8 cellular contexts compared by ENCODE assay signal in the genomic region with DNA sequence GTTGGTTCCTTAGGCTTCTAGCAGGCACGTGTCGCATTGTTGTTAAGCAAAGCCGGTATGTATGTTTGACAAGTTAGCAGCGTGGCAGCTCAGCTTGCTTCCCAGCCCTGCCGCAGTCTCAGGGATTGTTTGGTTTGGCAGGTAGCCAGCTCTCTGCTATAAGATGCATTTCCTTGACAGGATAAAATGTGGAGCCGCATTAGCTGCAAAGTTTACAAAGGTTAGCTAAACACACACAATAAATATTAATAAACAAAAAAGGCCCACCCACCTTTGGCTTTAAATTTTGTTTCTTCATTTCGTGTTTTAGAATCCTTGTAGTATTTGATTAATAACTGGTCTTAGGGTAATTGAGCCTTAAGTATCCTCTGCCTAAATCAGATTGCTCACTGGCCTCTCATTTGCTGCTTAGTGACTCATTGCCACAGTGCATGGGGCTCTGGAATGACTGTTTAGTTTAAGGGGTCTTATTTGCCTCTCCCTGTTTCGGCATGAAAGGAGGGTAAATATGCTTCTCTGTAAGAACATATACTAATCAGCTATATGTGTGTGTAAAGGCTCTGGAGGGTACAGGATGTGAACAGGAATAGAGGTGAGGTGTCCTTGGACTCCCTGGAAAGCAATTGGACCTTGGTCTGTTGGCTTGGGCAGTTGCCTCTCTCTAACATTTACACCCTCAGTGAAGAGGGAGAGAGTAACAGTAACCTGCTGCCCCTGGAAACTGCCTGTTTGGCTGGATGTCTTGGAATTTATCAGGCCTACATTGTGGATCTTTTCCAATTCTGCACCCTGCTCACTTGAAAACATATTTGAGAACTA.
DNase-seq lines count a peak whose midpoint lies in the region; ATAC-seq and TF ChIP-seq lines count a peak whose summit lies in the region.

No MANE protein-coding gene starts in this region.

- intact Hi-C loops in A673 (cut with micrococcal nuclease; ENCODE audit: unreplicated experiment), result no loop called here

- H3K9me3 ChIP-seq in A673 (ENCODE audit: low read depth, low read length, poor library complexity, severe bottlenecking), result no peaks in the 10 kb centered on the region

- TF ChIP-seq CTCF in A673 (conservative IDR thresholded peaks at IDR 0.05; ENCODE audit: low read depth, low read length) (no peak), GM10248 (IDR thresholded peaks at IDR 0.05; ENCODE audit: control extremely low read depth, extremely low read depth, low read depth, missing control alignments) (no peak)

- peak overlapping the region; percentile 75 for H3K27ac ChIP-seq in A673 (ENCODE audit: low read depth, low read length, poor library complexity, severe bottlenecking)

- H3K27me3 ChIP-seq in A673 (replicated peaks; ENCODE audit: insufficient read depth, low read depth, low read length, poor library complexity), result no peaks in the 10 kb centered on the region

- ATAC-seq in SK-N-SH treated with all-trans-retinoic acid at 6 μM for 48 hours (peak; percentile 68), HG03442 (IDR thresholded peaks at IDR 0.05; ENCODE audit: unreplicated experiment) (no peak), HG02763 (IDR thresholded peaks at IDR 0.05; ENCODE audit: unreplicated experiment) (no peak)

- no peak overlapping the region for H3K4me3 ChIP-seq in A673 (ENCODE audit: low read depth, low read length, poor library complexity, severe bottlenecking)

- H3K4me1 ChIP-seq in A673 (ENCODE audit: insufficient read depth, low read length, poor library complexity, severe bottlenecking), result peaks cover 82% of the 10 kb centered on the region

- CTCF ChIA-PET in A673 (lab: Charles Lee), result interaction anchor here (0.6 kb wide), 1 partner anchor 41 kb away, joined by 3 read pairs; no protein-coding TSS in a partner anchor
- CTCF ChIA-PET in GM10248 (lab: Yijun Ruan, JAX), result interaction anchor here (1.3 kb wide), 1 partner anchor 18 kb away, joined by 3 read pairs; no protein-coding TSS in a partner anchor

- H3K36me3 ChIP-seq in A673 (ENCODE audit: insufficient read depth, low read length, poor library complexity, severe bottlenecking), result no peaks in the 10 kb centered on the region

- POLR2A ChIA-PET in A673 (lab: Charles Lee; ENCODE audit: low non-redundant PET), result no interaction called here
- POLR2A ChIA-PET in GM10248 (lab: Yijun Ruan, JAX), result interaction anchor here (0.5 kb wide), 1 partner anchor 264 kb away, joined by 3 read pairs; no protein-coding TSS in a partner anchor

- BruUV-seq in A673 (replicated peaks; lab: Mats Ljungman, UMichigan), result no TSS peak

- DNase-seq in A673 (ENCODE audit: low spot score) (peak; percentile 93), NCI-H1105 (lab: John Stamatoyannopoulos, UW) (peak; percentile 89), iris pigment epithelial cell (ENCODE audit: low read depth) (peak; percentile 94), GM10248 (ENCODE audit: extremely low spot score) (no peak), AG20443 (ENCODE audit: low spot score) (no peak)

TF ChIP-seq in SK-N-SH treated with all-trans-retinoic acid at 6 μM for 48 hours, 23 proteins besides CTCF, POLR2A, EP300 and RAD21:
- TF ChIP-seq ESRRG (CRISPR knock-in tag; IDR thresholded peaks at IDR 0.05) (no peak), ZNF8 (CRISPR knock-in tag; IDR thresholded peaks at IDR 0.05) (no peak), ISL1 (CRISPR knock-in tag; IDR thresholded peaks at IDR 0.05) (peak; percentile 58)

Comparison
In these comparisons a context has a peak if more than half of its experiments do, and no peak if none do; other contexts are left out.
1. DNase-seq: peak in A673 (single experiment), NCI-H1105 (single experiment) and iris pigment epithelial cell (single experiment); none in GM10248 (single experiment) and AG20443 (single experiment).